ENCODE assay signal across 15 cellular contexts in genomic region chr7:155680864-155681263, GRCh38.
"Had no signal": no experiment of that assay in that cellular context is flagged by ENCODE, and none has a peak within 500 bp of the region (broad histone marks: within the 10 kb centered on the region; RNA-seq: fewer than 3 reads in every experiment).

No MANE protein-coding gene starts in this region.

- DNase-seq: activated B cell treated with CpG ODN at 0.5 μM for 24 hours; activated CD4-positive, alpha-beta T cell treated with anti-CD3 and anti-CD28 coated beads, Interleukin-2, amount 10 ng/mL, durations not matched to agents 24 days and 14 days; activated T-cell treated with anti-CD3 and anti-CD28 coated beads, Interleukin-2, amount 50 U/mL, for 4 hours; adrenal gland; central memory CD4-positive, alpha-beta T cell; cortex of kidney; effector CD8-positive, alpha-beta T cell; gastrocnemius medialis; left ventricle myocardium inferior; stimulated activated CD4-positive, alpha-beta T cell treated with anti-CD3 and anti-CD28 coated beads, Interleukin-15, amount 100 ng/mL, for 24 hours; stimulated activated CD4-positive, alpha-beta T cell treated with anti-CD3 and anti-CD28 coated beads, Interleukin-4, amount 100 ng/mL, for 4 hours; T1000; thyroid gland; uterus had no signal

- ATAC-seq: activated T-cell treated with anti-CD3 and anti-CD28 coated beads, Interleukin-2, amount 50 U/mL, for 4 hours; gastrocnemius medialis had no signal

- H3K27me3 Mint-ChIP-seq: activated B cell treated with CpG ODN at 0.5 μM for 24 hours; activated CD4-positive, alpha-beta T cell treated with anti-CD3 and anti-CD28 coated beads, Interleukin-2, amount 10 ng/mL, durations not matched to agents 24 days and 14 days had no signal

- H3K9me3 Mint-ChIP-seq: activated B cell treated with CpG ODN at 0.5 μM for 24 hours; activated CD4-positive, alpha-beta T cell treated with anti-CD3 and anti-CD28 coated beads, Interleukin-2, amount 10 ng/mL, durations not matched to agents 24 days and 14 days had no signal

- FAIRE-seq: keratinocyte had no signal

- H3K4me3 Mint-ChIP-seq: activated CD4-positive, alpha-beta T cell treated with anti-CD3 and anti-CD28 coated beads, Interleukin-2, amount 10 ng/mL, durations not matched to agents 24 days and 14 days; activated T-cell treated with anti-CD3 and anti-CD28 coated beads, Interleukin-2, amount 50 U/mL, for 4 hours had no signal
